ENCODE assay signal across 25 cellular contexts in genomic region chr13:42715909-42716308, GRCh38.
"Had no signal": no experiment of that assay in that cellular context is flagged by ENCODE, and none has a peak within 500 bp of the region (broad histone marks: within the 10 kb centered on the region; RNA-seq: fewer than 3 reads in every experiment).

No MANE protein-coding gene starts in this region.

- FAIRE-seq: islet of Langerhans, small intestine had no signal

- H3K27ac ChIP-seq: gastrocnemius medialis, neural progenitor cell, psoas muscle, right lobe of liver, suprapubic skin, transverse colon, upper lobe of right lung, uterus had no signal

- H3K4me2 ChIP-seq: neural progenitor cell had no signal

- H2AFZ ChIP-seq: neural progenitor cell had no signal

- H3K36me3 ChIP-seq: gastrocnemius medialis, neural progenitor cell, right lobe of liver, suprapubic skin, transverse colon, upper lobe of right lung, uterus had no signal

- ATAC-seq: effector memory CD8-positive, alpha-beta T cell; gastrocnemius medialis; left colon; naive thymus-derived CD4-positive, alpha-beta T cell; psoas muscle; right lobe of liver; stimulated activated naive B cell treated with anti-CD40 and anti-IgM and Interleukin-4, amounts not matched to agents 10 μg/mL and 1 μg/mL and 100 μg/mL, for 72 hours; stimulated activated naive CD8-positive, alpha-beta T cell treated with anti-CD3 and anti-CD28 coated beads, Interleukin-15, amount 100 ng/mL, for 72 hours; upper lobe of right lung had no signal

- H3K9me3 ChIP-seq: gastrocnemius medialis, psoas muscle, right lobe of liver, suprapubic skin, transverse colon, upper lobe of right lung, uterus had no signal

- H3K9ac ChIP-seq: neural progenitor cell had no signal

- DNase-seq: cortex of kidney; effector memory CD8-positive, alpha-beta T cell; foreskin fibroblast; gastrocnemius medialis; head of caudate nucleus; hippocampal formation; left colon; mesendoderm; midbrain; naive thymus-derived CD4-positive, alpha-beta T cell; posterior cingulate gyrus; psoas muscle; right lobe of liver; small intestine; stimulated activated CD4-positive, alpha-beta T cell treated with anti-CD3 and anti-CD28 coated beads, Interleukin-15, amount 100 ng/mL, for 24 hours; stimulated activated CD4-positive, alpha-beta T cell treated with anti-CD3 and anti-CD28 coated beads, Interleukin-2, amount 100 ng/mL, for 48 hours; stimulated activated naive B cell treated with anti-CD40 and anti-IgM and Interleukin-4, amounts not matched to agents 10 μg/mL and 1 μg/mL and 100 μg/mL, for 72 hours; stimulated activated naive CD8-positive, alpha-beta T cell treated with anti-CD3 and anti-CD28 coated beads, Interleukin-15, amount 100 ng/mL, for 72 hours; transverse colon; upper lobe of right lung; uterus had no signal

- H3K4me3 ChIP-seq: gastrocnemius medialis, lung, neural progenitor cell, psoas muscle, right lobe of liver, suprapubic skin, transverse colon, upper lobe of right lung, uterus had no signal

- H3K4me1 ChIP-seq: gastrocnemius medialis, neural progenitor cell, psoas muscle, right lobe of liver, suprapubic skin, transverse colon, upper lobe of right lung, uterus had no signal

- H3K27me3 ChIP-seq: gastrocnemius medialis, neural progenitor cell, right lobe of liver, suprapubic skin, transverse colon, upper lobe of right lung, uterus had no signal
